1 cellular context compared by ENCODE assay signal in the genomic region with DNA sequence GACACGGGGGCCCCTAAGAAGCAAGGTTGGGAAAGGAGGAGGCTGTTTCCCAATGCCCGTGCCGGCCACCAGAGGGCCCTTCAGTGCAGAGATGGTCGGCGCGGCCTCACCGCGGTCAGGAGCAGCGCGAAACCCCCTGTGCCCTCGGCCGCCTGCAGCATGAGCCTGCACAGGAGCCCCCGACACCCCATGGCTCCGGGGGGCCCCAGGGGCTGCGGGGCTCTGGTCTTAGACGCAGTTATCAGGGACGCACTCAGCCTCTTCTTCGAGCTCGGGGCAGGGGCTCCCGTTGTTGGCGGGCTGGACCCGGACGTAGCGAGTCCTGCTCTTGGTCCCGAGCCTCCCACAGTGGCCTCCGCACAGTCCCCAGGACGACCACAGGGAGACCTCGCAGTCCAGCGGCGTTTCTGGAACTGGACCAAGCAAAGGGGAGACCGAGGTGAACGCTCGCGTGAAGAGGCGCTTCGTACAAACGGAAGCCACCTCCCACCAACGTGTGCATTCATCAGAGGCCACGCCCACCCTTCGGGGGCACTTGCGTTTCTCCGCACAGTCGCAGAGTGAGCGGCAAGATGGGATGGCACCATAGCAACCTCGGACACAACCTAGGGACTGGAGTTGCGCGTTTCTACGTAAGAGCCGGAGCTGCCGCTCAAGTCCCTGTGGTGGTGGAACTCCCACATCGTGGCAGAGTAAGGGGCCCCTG.
TF ChIP-seq lines count a peak whose summit lies in the region.

No MANE protein-coding gene starts in this region.

TF ChIP-seq in HepG2, 621 proteins besides CTCF, POLR2A, EP300 and RAD21 (continued from another document and continues in another):
- TF ChIP-seq, protein P1, sequence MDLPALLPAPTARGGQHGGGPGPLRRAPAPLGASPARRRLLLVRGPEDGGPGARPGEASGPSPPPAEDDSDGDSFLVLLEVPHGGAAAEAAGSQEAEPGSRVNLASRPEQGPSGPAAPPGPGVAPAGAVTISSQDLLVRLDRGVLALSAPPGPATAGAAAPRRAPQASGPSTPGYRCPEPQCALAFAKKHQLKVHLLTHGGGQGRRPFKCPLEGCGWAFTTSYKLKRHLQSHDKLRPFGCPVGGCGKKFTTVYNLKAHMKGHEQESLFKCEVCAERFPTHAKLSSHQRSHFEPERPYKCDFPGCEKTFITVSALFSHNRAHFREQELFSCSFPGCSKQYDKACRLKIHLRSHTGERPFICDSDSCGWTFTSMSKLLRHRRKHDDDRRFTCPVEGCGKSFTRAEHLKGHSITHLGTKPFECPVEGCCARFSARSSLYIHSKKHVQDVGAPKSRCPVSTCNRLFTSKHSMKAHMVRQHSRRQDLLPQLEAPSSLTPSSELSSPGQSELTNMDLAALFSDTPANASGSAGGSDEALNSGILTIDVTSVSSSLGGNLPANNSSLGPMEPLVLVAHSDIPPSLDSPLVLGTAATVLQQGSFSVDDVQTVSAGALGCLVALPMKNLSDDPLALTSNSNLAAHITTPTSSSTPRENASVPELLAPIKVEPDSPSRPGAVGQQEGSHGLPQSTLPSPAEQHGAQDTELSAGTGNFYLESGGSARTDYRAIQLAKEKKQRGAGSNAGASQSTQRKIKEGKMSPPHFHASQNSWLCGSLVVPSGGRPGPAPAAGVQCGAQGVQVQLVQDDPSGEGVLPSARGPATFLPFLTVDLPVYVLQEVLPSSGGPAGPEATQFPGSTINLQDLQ (CRISPR knock-in tag; IDR thresholded peaks at IDR 0.05), result no peak
- TF ChIP-seq, protein P2, sequence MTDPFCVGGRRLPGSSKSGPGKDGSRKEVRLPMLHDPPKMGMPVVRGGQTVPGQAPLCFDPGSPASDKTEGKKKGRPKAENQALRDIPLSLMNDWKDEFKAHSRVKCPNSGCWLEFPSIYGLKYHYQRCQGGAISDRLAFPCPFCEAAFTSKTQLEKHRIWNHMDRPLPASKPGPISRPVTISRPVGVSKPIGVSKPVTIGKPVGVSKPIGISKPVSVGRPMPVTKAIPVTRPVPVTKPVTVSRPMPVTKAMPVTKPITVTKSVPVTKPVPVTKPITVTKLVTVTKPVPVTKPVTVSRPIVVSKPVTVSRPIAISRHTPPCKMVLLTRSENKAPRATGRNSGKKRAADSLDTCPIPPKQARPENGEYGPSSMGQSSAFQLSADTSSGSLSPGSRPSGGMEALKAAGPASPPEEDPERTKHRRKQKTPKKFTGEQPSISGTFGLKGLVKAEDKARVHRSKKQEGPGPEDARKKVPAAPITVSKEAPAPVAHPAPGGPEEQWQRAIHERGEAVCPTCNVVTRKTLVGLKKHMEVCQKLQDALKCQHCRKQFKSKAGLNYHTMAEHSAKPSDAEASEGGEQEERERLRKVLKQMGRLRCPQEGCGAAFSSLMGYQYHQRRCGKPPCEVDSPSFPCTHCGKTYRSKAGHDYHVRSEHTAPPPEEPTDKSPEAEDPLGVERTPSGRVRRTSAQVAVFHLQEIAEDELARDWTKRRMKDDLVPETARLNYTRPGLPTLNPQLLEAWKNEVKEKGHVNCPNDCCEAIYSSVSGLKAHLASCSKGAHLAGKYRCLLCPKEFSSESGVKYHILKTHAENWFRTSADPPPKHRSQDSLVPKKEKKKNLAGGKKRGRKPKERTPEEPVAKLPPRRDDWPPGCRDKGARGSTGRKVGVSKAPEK (CRISPR knock-in tag; IDR thresholded peaks at IDR 0.05; ENCODE audit: borderline replicate concordance), result no peak
- no peak for TF ChIP-seq SMAD3 (CRISPR knock-in tag; IDR thresholded peaks at IDR 0.05)
- no peak for TF ChIP-seq NFE2 (CRISPR knock-in tag; IDR thresholded peaks at IDR 0.05)
- TF ChIP-seq, protein P3, sequence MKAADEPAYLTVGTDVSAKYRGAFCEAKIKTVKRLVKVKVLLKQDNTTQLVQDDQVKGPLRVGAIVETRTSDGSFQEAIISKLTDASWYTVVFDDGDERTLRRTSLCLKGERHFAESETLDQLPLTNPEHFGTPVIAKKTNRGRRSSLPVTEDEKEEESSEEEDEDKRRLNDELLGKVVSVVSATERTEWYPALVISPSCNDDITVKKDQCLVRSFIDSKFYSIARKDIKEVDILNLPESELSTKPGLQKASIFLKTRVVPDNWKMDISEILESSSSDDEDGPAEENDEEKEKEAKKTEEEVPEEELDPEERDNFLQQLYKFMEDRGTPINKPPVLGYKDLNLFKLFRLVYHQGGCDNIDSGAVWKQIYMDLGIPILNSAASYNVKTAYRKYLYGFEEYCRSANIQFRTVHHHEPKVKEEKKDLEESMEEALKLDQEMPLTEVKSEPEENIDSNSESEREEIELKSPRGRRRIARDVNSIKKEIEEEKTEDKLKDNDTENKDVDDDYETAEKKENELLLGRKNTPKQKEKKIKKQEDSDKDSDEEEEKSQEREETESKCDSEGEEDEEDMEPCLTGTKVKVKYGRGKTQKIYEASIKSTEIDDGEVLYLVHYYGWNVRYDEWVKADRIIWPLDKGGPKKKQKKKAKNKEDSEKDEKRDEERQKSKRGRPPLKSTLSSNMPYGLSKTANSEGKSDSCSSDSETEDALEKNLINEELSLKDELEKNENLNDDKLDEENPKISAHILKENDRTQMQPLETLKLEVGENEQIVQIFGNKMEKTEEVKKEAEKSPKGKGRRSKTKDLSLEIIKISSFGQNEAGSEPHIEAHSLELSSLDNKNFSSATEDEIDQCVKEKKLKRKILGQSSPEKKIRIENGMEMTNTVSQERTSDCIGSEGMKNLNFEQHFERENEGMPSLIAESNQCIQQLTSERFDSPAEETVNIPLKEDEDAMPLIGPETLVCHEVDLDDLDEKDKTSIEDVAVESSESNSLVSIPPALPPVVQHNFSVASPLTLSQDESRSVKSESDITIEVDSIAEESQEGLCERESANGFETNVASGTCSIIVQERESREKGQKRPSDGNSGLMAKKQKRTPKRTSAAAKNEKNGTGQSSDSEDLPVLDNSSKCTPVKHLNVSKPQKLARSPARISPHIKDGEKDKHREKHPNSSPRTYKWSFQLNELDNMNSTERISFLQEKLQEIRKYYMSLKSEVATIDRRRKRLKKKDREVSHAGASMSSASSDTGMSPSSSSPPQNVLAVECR (CRISPR knock-in tag; IDR thresholded peaks at IDR 0.05; ENCODE audit: borderline replicate concordance), result no peak
- TF ChIP-seq, protein P4, sequence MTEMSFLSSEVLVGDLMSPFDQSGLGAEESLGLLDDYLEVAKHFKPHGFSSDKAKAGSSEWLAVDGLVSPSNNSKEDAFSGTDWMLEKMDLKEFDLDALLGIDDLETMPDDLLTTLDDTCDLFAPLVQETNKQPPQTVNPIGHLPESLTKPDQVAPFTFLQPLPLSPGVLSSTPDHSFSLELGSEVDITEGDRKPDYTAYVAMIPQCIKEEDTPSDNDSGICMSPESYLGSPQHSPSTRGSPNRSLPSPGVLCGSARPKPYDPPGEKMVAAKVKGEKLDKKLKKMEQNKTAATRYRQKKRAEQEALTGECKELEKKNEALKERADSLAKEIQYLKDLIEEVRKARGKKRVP (CRISPR knock-in tag; IDR thresholded peaks at IDR 0.05), result no peak
- TF ChIP-seq, protein P5, sequence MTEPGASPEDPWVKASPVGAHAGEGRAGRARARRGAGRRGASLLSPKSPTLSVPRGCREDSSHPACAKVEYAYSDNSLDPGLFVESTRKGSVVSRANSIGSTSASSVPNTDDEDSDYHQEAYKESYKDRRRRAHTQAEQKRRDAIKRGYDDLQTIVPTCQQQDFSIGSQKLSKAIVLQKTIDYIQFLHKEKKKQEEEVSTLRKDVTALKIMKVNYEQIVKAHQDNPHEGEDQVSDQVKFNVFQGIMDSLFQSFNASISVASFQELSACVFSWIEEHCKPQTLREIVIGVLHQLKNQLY (CRISPR knock-in tag; IDR thresholded peaks at IDR 0.05), result no peak
- TF ChIP-seq, protein P6, sequence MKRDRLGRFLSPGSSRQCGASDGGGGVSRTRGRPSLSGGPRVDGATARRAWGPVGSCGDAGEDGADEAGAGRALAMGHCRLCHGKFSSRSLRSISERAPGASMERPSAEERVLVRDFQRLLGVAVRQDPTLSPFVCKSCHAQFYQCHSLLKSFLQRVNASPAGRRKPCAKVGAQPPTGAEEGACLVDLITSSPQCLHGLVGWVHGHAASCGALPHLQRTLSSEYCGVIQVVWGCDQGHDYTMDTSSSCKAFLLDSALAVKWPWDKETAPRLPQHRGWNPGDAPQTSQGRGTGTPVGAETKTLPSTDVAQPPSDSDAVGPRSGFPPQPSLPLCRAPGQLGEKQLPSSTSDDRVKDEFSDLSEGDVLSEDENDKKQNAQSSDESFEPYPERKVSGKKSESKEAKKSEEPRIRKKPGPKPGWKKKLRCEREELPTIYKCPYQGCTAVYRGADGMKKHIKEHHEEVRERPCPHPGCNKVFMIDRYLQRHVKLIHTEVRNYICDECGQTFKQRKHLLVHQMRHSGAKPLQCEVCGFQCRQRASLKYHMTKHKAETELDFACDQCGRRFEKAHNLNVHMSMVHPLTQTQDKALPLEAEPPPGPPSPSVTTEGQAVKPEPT (CRISPR knock-in tag; IDR thresholded peaks at IDR 0.05; ENCODE audit: low read depth), result no peak
- TF ChIP-seq ZNF543 (CRISPR knock-in tag; IDR thresholded peaks at IDR 0.05), result no peak
- no peak for TF ChIP-seq NR2F2 (IDR thresholded peaks at IDR 0.05; ENCODE audit: borderline replicate concordance, low read depth)
- TF ChIP-seq AHR (CRISPR knock-in tag; IDR thresholded peaks at IDR 0.05), result no peak
- peak; percentile 86 for TF ChIP-seq ZBTB38 (CRISPR knock-in tag; IDR thresholded peaks at IDR 0.05)
- no peak for TF ChIP-seq ZMYM4 (CRISPR knock-in tag; IDR thresholded peaks at IDR 0.05)
- TF ChIP-seq FOXK1 (CRISPR knock-in tag; IDR thresholded peaks at IDR 0.05; ENCODE audit: borderline replicate concordance, low read depth), result 0 out of 2 replicates have a peak, but pooled peaks have one; percentile 22
- TF ChIP-seq, protein P7, sequence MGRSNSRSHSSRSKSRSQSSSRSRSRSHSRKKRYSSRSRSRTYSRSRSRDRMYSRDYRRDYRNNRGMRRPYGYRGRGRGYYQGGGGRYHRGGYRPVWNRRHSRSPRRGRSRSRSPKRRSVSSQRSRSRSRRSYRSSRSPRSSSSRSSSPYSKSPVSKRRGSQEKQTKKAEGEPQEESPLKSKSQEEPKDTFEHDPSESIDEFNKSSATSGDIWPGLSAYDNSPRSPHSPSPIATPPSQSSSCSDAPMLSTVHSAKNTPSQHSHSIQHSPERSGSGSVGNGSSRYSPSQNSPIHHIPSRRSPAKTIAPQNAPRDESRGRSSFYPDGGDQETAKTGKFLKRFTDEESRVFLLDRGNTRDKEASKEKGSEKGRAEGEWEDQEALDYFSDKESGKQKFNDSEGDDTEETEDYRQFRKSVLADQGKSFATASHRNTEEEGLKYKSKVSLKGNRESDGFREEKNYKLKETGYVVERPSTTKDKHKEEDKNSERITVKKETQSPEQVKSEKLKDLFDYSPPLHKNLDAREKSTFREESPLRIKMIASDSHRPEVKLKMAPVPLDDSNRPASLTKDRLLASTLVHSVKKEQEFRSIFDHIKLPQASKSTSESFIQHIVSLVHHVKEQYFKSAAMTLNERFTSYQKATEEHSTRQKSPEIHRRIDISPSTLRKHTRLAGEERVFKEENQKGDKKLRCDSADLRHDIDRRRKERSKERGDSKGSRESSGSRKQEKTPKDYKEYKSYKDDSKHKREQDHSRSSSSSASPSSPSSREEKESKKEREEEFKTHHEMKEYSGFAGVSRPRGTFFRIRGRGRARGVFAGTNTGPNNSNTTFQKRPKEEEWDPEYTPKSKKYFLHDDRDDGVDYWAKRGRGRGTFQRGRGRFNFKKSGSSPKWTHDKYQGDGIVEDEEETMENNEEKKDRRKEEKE (IDR thresholded peaks at IDR 0.05), result no peak
- no peak for TF ChIP-seq ONECUT2 (CRISPR knock-in tag; IDR thresholded peaks at IDR 0.05)
- TF ChIP-seq SMC3 (IDR thresholded peaks at IDR 0.05; ENCODE audit: low read length), result peak; percentile 53
- TF ChIP-seq SAFB2 (CRISPR knock-in tag; IDR thresholded peaks at IDR 0.05; ENCODE audit: borderline replicate concordance, low read depth), result no peak
- TF ChIP-seq ZNF20 (CRISPR knock-in tag; IDR thresholded peaks at IDR 0.05), result no peak
- TF ChIP-seq KDM2A (CRISPR knock-in tag; IDR thresholded peaks at IDR 0.05; ENCODE audit: borderline replicate concordance, low read depth), result peak; percentile 87
- TF ChIP-seq, protein P8, sequence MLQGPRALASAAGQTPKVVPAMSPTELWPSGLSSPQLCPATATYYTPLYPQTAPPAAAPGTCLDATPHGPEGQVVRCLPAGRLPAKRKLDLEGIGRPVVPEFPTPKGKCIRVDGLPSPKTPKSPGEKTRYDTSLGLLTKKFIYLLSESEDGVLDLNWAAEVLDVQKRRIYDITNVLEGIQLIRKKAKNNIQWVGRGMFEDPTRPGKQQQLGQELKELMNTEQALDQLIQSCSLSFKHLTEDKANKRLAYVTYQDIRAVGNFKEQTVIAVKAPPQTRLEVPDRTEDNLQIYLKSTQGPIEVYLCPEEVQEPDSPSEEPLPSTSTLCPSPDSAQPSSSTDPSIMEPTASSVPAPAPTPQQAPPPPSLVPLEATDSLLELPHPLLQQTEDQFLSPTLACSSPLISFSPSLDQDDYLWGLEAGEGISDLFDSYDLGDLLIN (CRISPR knock-in tag; IDR thresholded peaks at IDR 0.05; ENCODE audit: borderline replicate concordance), result no peak
- TF ChIP-seq RBM39 (IDR thresholded peaks at IDR 0.05; ENCODE audit: low read depth, low read length, poor library complexity, severe bottlenecking), result peak; percentile 52
- TF ChIP-seq ZNF17 (CRISPR knock-in tag; IDR thresholded peaks at IDR 0.05), result no peak
- TF ChIP-seq, protein P9, sequence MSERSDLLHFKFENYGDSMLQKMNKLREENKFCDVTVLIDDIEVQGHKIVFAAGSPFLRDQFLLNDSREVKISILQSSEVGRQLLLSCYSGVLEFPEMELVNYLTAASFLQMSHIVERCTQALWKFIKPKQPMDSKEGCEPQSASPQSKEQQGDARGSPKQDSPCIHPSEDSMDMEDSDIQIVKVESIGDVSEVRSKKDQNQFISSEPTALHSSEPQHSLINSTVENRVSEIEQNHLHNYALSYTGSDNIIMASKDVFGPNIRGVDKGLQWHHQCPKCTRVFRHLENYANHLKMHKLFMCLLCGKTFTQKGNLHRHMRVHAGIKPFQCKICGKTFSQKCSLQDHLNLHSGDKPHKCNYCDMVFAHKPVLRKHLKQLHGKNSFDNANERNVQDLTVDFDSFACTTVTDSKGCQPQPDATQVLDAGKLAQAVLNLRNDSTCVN (CRISPR knock-in tag; IDR thresholded peaks at IDR 0.05; ENCODE audit: borderline replicate concordance), result no peak
- no peak for TF ChIP-seq ZBTB42 (CRISPR knock-in tag; IDR thresholded peaks at IDR 0.05)
- TF ChIP-seq SIN3B (IDR thresholded peaks at IDR 0.05; ENCODE audit: low read length), result no peak
- peak; percentile 49; the same call in 1 of the 2 replicates for TF ChIP-seq ZNF547 (CRISPR knock-in tag; IDR thresholded peaks at IDR 0.05)
- TF ChIP-seq KAT8 (CRISPR knock-in tag; IDR thresholded peaks at IDR 0.05), result no peak
- TF ChIP-seq KLF12 (CRISPR knock-in tag; IDR thresholded peaks at IDR 0.05; ENCODE audit: borderline replicate concordance), result no peak
- TF ChIP-seq, protein P10, sequence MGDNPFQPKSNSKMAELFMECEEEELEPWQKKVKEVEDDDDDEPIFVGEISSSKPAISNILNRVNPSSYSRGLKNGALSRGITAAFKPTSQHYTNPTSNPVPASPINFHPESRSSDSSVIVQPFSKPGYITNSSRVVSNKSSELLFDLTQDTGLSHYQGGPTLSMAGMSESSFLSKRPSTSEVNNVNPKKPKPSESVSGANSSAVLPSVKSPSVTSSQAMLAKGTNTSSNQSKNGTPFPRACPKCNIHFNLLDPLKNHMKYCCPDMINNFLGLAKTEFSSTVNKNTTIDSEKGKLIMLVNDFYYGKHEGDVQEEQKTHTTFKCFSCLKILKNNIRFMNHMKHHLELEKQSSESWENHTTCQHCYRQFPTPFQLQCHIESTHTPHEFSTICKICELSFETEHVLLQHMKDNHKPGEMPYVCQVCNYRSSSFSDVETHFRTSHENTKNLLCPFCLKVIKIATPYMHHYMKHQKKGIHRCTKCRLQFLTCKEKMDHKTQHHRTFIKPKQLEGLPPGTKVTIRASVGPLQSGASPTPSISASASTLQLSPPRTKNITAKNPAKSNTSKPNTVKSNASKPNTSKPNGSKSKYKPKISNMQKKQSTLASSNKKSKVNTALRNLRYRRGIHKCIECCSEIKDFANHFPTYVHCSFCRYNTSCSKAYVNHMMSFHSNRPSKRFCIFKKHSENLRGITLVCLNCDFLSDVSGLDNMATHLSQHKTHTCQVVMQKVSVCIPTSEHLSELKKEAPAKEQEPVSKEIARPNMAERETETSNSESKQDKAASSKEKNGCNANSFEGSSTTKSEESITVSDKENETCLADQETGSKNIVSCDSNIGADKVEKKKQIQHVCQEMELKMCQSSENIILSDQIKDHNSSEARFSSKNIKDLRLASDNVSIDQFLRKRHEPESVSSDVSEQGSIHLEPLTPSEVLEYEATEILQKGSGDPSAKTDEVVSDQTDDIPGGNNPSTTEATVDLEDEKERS (CRISPR knock-in tag; IDR thresholded peaks at IDR 0.05), result no peak
